8 cellular contexts compared by ENCODE assay signal in the genomic region with DNA sequence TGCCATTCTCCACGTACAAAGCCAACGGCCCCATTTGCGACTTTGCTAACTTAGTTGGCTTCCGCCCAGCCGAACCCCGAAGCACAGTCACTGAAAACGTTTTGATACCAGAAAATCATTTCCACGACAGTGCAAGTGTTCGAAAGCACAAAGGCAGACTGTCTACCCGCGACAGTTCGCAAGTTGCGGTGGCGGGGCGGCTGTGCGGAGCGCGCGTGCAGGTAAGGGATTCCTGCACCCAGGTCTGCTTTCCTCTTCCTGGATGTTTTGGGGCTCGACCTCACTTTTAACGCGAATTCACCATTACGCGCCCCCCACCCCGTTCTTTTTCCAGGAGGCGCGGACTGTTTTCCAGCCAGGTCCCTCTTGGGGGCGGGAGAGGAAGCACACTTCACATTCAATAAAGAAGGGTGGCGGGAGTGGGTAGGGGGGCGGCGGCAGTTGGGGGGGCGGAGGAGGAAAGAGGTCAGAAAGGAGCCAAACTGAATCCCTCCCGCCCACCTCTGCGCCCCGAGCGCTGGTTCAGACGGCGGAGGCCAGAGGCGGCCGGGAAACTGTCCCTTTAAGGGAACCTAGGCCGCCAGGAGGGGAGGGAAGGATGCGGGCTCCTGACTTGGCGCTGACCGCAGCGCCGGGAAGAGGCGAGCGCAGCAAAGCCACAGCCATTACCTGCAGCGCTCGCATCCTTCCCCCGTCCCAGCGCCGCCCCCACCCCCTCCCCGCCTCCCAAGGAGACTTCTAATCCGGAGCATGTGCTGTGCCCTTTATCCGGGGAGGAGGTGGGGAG.
A peak's percentile ranks its signal among the peaks of the same experiment; 100 is the strongest.
DNase-seq lines count a peak whose midpoint lies in the region; TF ChIP-seq lines count a peak whose summit lies in the region.

No MANE protein-coding gene starts in this region.

- TF ChIP-seq CTCF in chondrocyte (IDR thresholded peaks at IDR 0.05) (peak; percentile 64), GM13977 (IDR thresholded peaks at IDR 0.05; ENCODE audit: extremely low read depth, insufficient read depth, missing control alignments) (no peak)

- peak overlapping the region; percentile 79 for H3K27ac ChIP-seq in layer of hippocampus (ENCODE audit: low read depth, low read length)

- in situ Hi-C loops in GM13977 (cut with MboI; ENCODE audit: low pct_unique_long_range_greater_than_20kb, low sequenced_read_pairs, unreplicated experiment): no loop called here

- peak; percentile 55 for DNase-seq in Ammon's horn (ENCODE audit: low spot score)
- peak; percentile 89 for DNase-seq in H7
- DNase-seq in NCI-H748 treated with DMSO at 0.1 percent for 48 hours (lab: John Stamatoyannopoulos, UW): peak; percentile 44
- no peak for DNase-seq in chondrocyte (ENCODE audit: low spot score)
- no peak for DNase-seq in SKM-1 (lab: John Stamatoyannopoulos, UW; ENCODE audit: unreplicated experiment)
- no peak for DNase-seq in GM13977 (ENCODE audit: low spot score)

- peak overlapping the region; percentile 68 for H3K4me3 Mint-ChIP-seq in chondrocyte (ENCODE audit: unreplicated experiment)
- peak overlapping the region; percentile 32 for H3K4me3 Mint-ChIP-seq in stimulated activated naive CD8-positive, alpha-beta T cell treated with anti-CD3 and anti-CD28 coated beads, Interleukin-15, Interleukin-2, amounts not matched to agents 100 ng/mL and 50 ng/mL, for 24 hours

- H3K27me3 ChIP-seq in H7 (ENCODE audit: control insufficient read depth, insufficient read depth, low read length) (peaks cover 25% of the 10 kb centered on the region), layer of hippocampus (ENCODE audit: control insufficient read depth, insufficient read depth, low read length) (no peaks in the 10 kb centered on the region)

- H3K36me3 Mint-ChIP-seq in chondrocyte (ENCODE audit: low read depth): no peaks in the 10 kb centered on the region
- no peaks in the 10 kb centered on the region for H3K36me3 Mint-ChIP-seq in stimulated activated naive CD8-positive, alpha-beta T cell treated with anti-CD3 and anti-CD28 coated beads, Interleukin-15, Interleukin-2, amounts not matched to agents 100 ng/mL and 50 ng/mL, for 24 hours (ENCODE audit: low read depth)

- no peaks in the 10 kb centered on the region for H3K36me3 ChIP-seq in H7 (replicated peaks; ENCODE audit: control insufficient read depth, insufficient read depth, low read length)

- no peak overlapping the region for H3K27ac Mint-ChIP-seq in chondrocyte (ENCODE audit: unreplicated experiment)
- no peak overlapping the region for H3K27ac Mint-ChIP-seq in stimulated activated naive CD8-positive, alpha-beta T cell treated with anti-CD3 and anti-CD28 coated beads, Interleukin-15, Interleukin-2, amounts not matched to agents 100 ng/mL and 50 ng/mL, for 24 hours

- no peaks in the 10 kb centered on the region for H3K9me3 Mint-ChIP-seq in chondrocyte (ENCODE audit: low read depth)
- H3K9me3 Mint-ChIP-seq in stimulated activated naive CD8-positive, alpha-beta T cell treated with anti-CD3 and anti-CD28 coated beads, Interleukin-15, Interleukin-2, amounts not matched to agents 100 ng/mL and 50 ng/mL, for 24 hours: no peaks in the 10 kb centered on the region

- H3K4me3 ChIP-seq in H7 (ENCODE audit: insufficient read depth, low read depth, low read length): peak overlapping the region; percentile 61

- H3K4me1 Mint-ChIP-seq in chondrocyte (ENCODE audit: low read depth): peaks cover 24% of the 10 kb centered on the region
- H3K4me1 Mint-ChIP-seq in stimulated activated naive CD8-positive, alpha-beta T cell treated with anti-CD3 and anti-CD28 coated beads, Interleukin-15, Interleukin-2, amounts not matched to agents 100 ng/mL and 50 ng/mL, for 24 hours (ENCODE audit: low read depth): peaks cover 15% of the 10 kb centered on the region

- H3K27me3 Mint-ChIP-seq in chondrocyte (ENCODE audit: low read depth): peaks cover 29% of the 10 kb centered on the region
- H3K27me3 Mint-ChIP-seq in stimulated activated naive CD8-positive, alpha-beta T cell treated with anti-CD3 and anti-CD28 coated beads, Interleukin-15, Interleukin-2, amounts not matched to agents 100 ng/mL and 50 ng/mL, for 24 hours: peaks cover 80% of the 10 kb centered on the region

Comparison
In these comparisons a context has a peak if more than half of its experiments do, and no peak if none do; other contexts are left out.
1. DNase-seq: peak in Ammon's horn (single experiment), H7 (single experiment) and NCI-H748 treated with DMSO at 0.1 percent for 48 hours (single experiment); none in chondrocyte (single experiment), SKM-1 (single experiment) and GM13977 (single experiment).